10 cellular contexts compared by ENCODE assay signal in genomic region chr14:102479777-102480176, GRCh38. TPM values are rescaled to one million over a fixed set of nuclear protein-coding genes. Genes with fewer than 3 reads are reported as not detected.
A peak's percentile ranks its signal among the peaks of the same experiment; 100 is the strongest.
DNase-seq lines count a peak whose midpoint lies in the region; ATAC-seq and TF ChIP-seq lines count a peak whose summit lies in the region.
"Had no signal": no experiment of that assay in that cellular context is flagged by ENCODE, and none has a peak within 500 bp of the region (broad histone marks: within the 10 kb centered on the region; RNA-seq: fewer than 3 reads in every experiment).

No MANE protein-coding gene starts in this region.

- in situ Hi-C loops in gastrocnemius medialis (cut with MboI; ENCODE audit: low sequenced_read_pairs in 4 of 4) (no loop called here), GM13977 (cut with MboI; ENCODE audit: low pct_unique_long_range_greater_than_20kb, low sequenced_read_pairs, unreplicated experiment) (no loop called here)

- peak overlapping the region in 3 of 4 donors; percentile 21 to 42 (median 31) for H3K4me3 ChIP-seq in gastrocnemius medialis
- H3K4me3 ChIP-seq: GM23248 had no signal

- TF ChIP-seq CTCF in RWPE1 (conservative IDR thresholded peaks at IDR 0.05; ENCODE audit: low read depth) (no peak), gastrocnemius medialis (IDR thresholded peaks at IDR 0.05 in 4 of 5, conservative IDR thresholded peaks at IDR 0.05 in 1 of 5) (no peak), GM13977 (IDR thresholded peaks at IDR 0.05; ENCODE audit: extremely low read depth, insufficient read depth, missing control alignments) (no peak)

- POLR2A ChIA-PET in RWPE1 (lab: Yijun Ruan, JAX; ENCODE audit: low non-redundant PET): no interaction called here

- H3K27me3 ChIP-seq in gastrocnemius medialis: no peaks in the 10 kb centered on the region

- peak in 1 of 2 donors; percentile 40 for ATAC-seq in gastrocnemius medialis
- no peak for ATAC-seq in HG02938 (IDR thresholded peaks at IDR 0.05; ENCODE audit: unreplicated experiment)

- H3K4me1 ChIP-seq in gastrocnemius medialis: peaks cover 30 to 31% of the 10 kb centered on the region in 2 donors

- no peaks in the 10 kb centered on the region for H3K9me3 ChIP-seq in gastrocnemius medialis

- CTCF ChIA-PET in RWPE1 (lab: Yijun Ruan, JAX): no interaction called here

- no peaks in the 10 kb centered on the region for H3K36me3 ChIP-seq in gastrocnemius medialis

- no peak for TF ChIP-seq POLR2A in gastrocnemius medialis (IDR thresholded peaks at IDR 0.05)

- H3K27ac ChIP-seq in RWPE1 (peak overlapping the region; percentile 58), gastrocnemius medialis (peak overlapping the region; percentile 55 to 87 (median 74))
- H3K27ac ChIP-seq: GM23248 had no signal

- DNase-seq in NCI-H1092 (lab: John Stamatoyannopoulos, UW) (peak; percentile 60), RWPE1 (ENCODE audit: low spot score) (no peak), hepatic stellate cell (ENCODE audit: low spot score) (peak; percentile 41), gastrocnemius medialis (peak in 1 of 2 donors; percentile 69), GM13977 (ENCODE audit: low spot score) (no peak), NCI-H1436 treated with DMSO at 0.1 percent for 48 hours (lab: John Stamatoyannopoulos, UW) (no peak), GF-D8 (lab: John Stamatoyannopoulos, UW) (no peak)
- DNase-seq: activated CD4-positive, alpha-beta memory T cell treated with anti-CD3 and anti-CD28 coated beads for 36 hours; GM23248 had no signal

- intact Hi-C loops in gastrocnemius medialis (cut with DNase I; ENCODE audit: low total_unique reads): no loop called here

RNA-seq across cellular contexts. Expression of gene ANKRD9, which starts 29.8 kb away (rescaled TPM):
- 100 to 1,000 TPM; 155 to 450 (median 216) TPM for total RNA-seq in gastrocnemius medialis

Comparison
In these comparisons a context has a peak if more than half of its experiments do, and no peak if none do; other contexts are left out.
1. DNase-seq: peak in NCI-H1092 (single experiment) and hepatic stellate cell (single experiment); none in RWPE1 (single experiment), GM13977 (single experiment), NCI-H1436 treated with DMSO at 0.1 percent for 48 hours (single experiment) and GF-D8 (single experiment).